20 cellular contexts compared by ENCODE assay signal in the genomic region with DNA sequence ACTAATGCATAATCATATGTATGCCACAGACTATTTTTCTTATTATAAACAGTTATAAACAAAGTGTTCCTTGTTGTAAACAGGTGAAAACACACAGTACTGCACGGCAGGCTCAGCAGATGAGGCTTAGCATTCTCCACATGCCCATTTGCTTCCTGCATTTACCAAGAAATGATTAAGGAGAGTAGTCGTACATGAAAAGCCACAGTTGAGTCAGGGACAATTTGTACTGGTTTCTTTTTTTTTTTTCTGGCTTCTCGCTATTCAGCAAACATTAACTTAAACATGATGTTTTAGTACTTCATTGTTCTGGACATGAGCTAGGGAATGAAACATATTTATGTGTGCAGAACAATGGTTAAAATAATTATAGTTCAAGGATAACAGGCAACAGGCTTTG.
A peak's percentile ranks its signal among the peaks of the same experiment; 100 is the strongest.
DNase-seq lines count a peak whose midpoint lies in the region; ATAC-seq and FAIRE-seq lines count a peak whose summit lies in the region.
"Had no signal": no experiment of that assay in that cellular context is flagged by ENCODE, and none has a peak within 500 bp of the region (broad histone marks: within the 10 kb centered on the region; RNA-seq: fewer than 3 reads in every experiment).

No MANE protein-coding gene starts in this region.

- FAIRE-seq in RCC 7860 (lab: Jason Lieb, UNC), result peak; percentile 14
- FAIRE-seq: GM18507, H1 had no signal

- no peak overlapping the region for H3K4me3 Mint-ChIP-seq in activated T-cell treated with anti-CD3 and anti-CD28 coated beads, Interleukin-2, amount 50 U/mL, for 72 hours
- H3K4me3 Mint-ChIP-seq: CD8-positive, alpha-beta memory T cell; IgD-negative memory B cell had no signal

- peaks cover 7 to 12% of the 10 kb centered on the region in 2 donors for H3K36me3 Mint-ChIP-seq in activated T-cell treated with anti-CD3 and anti-CD28 coated beads, Interleukin-2, amount 50 U/mL, for 72 hours (ENCODE audit: insufficient read depth in 2 of 2)

- no peaks in the 10 kb centered on the region for H3K4me1 Mint-ChIP-seq in activated T-cell treated with anti-CD3 and anti-CD28 coated beads, Interleukin-2, amount 50 U/mL, for 72 hours (ENCODE audit: low read depth)
- H3K4me1 Mint-ChIP-seq: CD8-positive, alpha-beta memory T cell; IgD-negative memory B cell had no signal

- ATAC-seq in activated T-cell treated with anti-CD3 and anti-CD28 coated beads, Interleukin-2, amount 50 U/mL, for 72 hours (replicated peaks in 1 of 2), result no peak
- ATAC-seq in GM18511 (IDR thresholded peaks at IDR 0.05; ENCODE audit: unreplicated experiment), result no peak
- ATAC-seq: PC-3 had no signal

- no peaks in the 10 kb centered on the region for H3K27me3 Mint-ChIP-seq in activated T-cell treated with anti-CD3 and anti-CD28 coated beads, Interleukin-2, amount 50 U/mL, for 72 hours (ENCODE audit: low read depth)
- H3K27me3 Mint-ChIP-seq: CD8-positive, alpha-beta memory T cell; IgD-negative memory B cell had no signal

- peak overlapping the region; percentile 38 for H3K27ac Mint-ChIP-seq in activated T-cell treated with anti-CD3 and anti-CD28 coated beads, Interleukin-2, amount 50 U/mL, for 72 hours
- H3K27ac Mint-ChIP-seq: CD8-positive, alpha-beta memory T cell; IgD-negative memory B cell had no signal

- H3K9me3 Mint-ChIP-seq in activated T-cell treated with anti-CD3 and anti-CD28 coated beads, Interleukin-2, amount 50 U/mL, for 72 hours, result peaks cover 0 to 1% of the 10 kb centered on the region in 2 donors

- no peak for DNase-seq in activated T-cell treated with anti-CD3 and anti-CD28 coated beads, Interleukin-2, amount 50 U/mL, for 72 hours
- no peak for DNase-seq in activated T-cell treated with anti-CD3 and anti-CD28 coated beads, Interleukin-2, amount 50 U/mL, for 1 hour
- DNase-seq in RCC 7860 (ENCODE audit: low spot score) (no peak), kidney tubule cell (ENCODE audit: low spot score) (peak; percentile 59), OCI-M2 (lab: John Stamatoyannopoulos, UW; ENCODE audit: unreplicated experiment) (no peak), NCI-H2196 (lab: John Stamatoyannopoulos, UW; ENCODE audit: unreplicated experiment) (no peak)
- DNase-seq: Calu3; CD8-positive, alpha-beta memory T cell; GDM1; MV-4-11; NCI-H187; NCI-H345; NCI-H524; PC-3; RPMI8226; SHP77 had no signal
